In the genomic region with DNA sequence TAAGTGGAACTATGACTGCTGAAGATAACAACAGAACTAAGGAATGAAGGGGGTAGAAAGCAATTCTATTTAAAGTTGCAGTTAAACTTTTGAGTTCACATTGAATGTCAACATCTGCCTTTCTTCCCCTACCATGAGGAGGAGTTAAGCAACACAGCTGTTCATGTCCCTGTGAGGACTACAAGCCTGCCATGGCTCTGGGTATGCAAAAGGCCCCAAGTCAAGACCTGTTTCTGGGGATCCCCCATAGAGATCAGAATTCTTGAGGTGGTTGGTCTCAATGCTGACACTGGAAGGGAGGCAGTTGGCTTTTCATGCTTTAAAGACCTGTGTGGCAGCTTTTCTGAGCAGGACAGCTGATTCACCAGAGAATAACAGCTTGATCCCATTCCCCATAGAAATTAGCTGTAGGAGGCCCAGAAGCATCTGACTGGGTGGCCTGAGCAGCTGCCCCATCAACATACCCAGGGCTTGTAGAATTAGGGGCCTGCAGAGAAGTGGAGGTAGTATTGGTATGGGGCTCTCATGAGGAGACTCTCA, we compare ENCODE assay signal across 17 cellular contexts.
"Had no signal": no experiment of that assay in that cellular context is flagged by ENCODE, and none has a peak within 500 bp of the region (broad histone marks: within the 10 kb centered on the region; RNA-seq: fewer than 3 reads in every experiment).

No MANE protein-coding gene starts in this region.

- H3K27ac Mint-ChIP-seq: activated CD4-positive, alpha-beta memory T cell treated with anti-CD3 and anti-CD28 coated beads for 36 hours; activated CD8-positive, alpha-beta memory T cell treated with anti-CD3 and anti-CD28 coated beads, Interleukin-2, amount 10 ng/mL, durations not matched to agents 7 days and 5 days; activated naive CD8-positive, alpha-beta T cell treated with anti-CD3 and anti-CD28 coated beads, Interleukin-2, amount 10 ng/mL, durations not matched to agents 7 days and 5 days; effector memory CD8-positive, alpha-beta T cell; progenitor cell of endocrine pancreas; type B pancreatic cell had no signal

- H3K4me3 ChIP-seq: body of pancreas, esophagus squamous epithelium, heart right ventricle, skin epidermis, stomach had no signal

- H3K27ac ChIP-seq: body of pancreas, esophagus squamous epithelium, heart right ventricle, skin epidermis, stomach, WERI-Rb-1 had no signal

- H3K9me3 Mint-ChIP-seq: activated CD4-positive, alpha-beta memory T cell treated with anti-CD3 and anti-CD28 coated beads for 36 hours; activated naive CD8-positive, alpha-beta T cell treated with anti-CD3 and anti-CD28 coated beads, Interleukin-2, amount 10 ng/mL, durations not matched to agents 7 days and 5 days; effector memory CD8-positive, alpha-beta T cell; type B pancreatic cell had no signal

- H3K9me3 ChIP-seq: body of pancreas, esophagus squamous epithelium, heart right ventricle, stomach had no signal

- H3K27me3 Mint-ChIP-seq: activated CD8-positive, alpha-beta memory T cell treated with anti-CD3 and anti-CD28 coated beads, Interleukin-2, amount 10 ng/mL, durations not matched to agents 7 days and 5 days; progenitor cell of endocrine pancreas; type B pancreatic cell had no signal

- H3K4me3 Mint-ChIP-seq: activated CD4-positive, alpha-beta memory T cell treated with anti-CD3 and anti-CD28 coated beads for 36 hours; activated CD8-positive, alpha-beta memory T cell treated with anti-CD3 and anti-CD28 coated beads, Interleukin-2, amount 10 ng/mL, durations not matched to agents 7 days and 5 days; activated naive CD8-positive, alpha-beta T cell treated with anti-CD3 and anti-CD28 coated beads, Interleukin-2, amount 10 ng/mL, durations not matched to agents 7 days and 5 days; effector memory CD8-positive, alpha-beta T cell; type B pancreatic cell had no signal

- H3K36me3 Mint-ChIP-seq: activated CD4-positive, alpha-beta memory T cell treated with anti-CD3 and anti-CD28 coated beads for 36 hours; activated naive CD8-positive, alpha-beta T cell treated with anti-CD3 and anti-CD28 coated beads, Interleukin-2, amount 10 ng/mL, durations not matched to agents 7 days and 5 days had no signal

- H3K36me3 ChIP-seq: esophagus squamous epithelium, heart right ventricle, stomach, WERI-Rb-1 had no signal

- H3K27me3 ChIP-seq: body of pancreas, esophagus squamous epithelium, stomach had no signal

- DNase-seq: activated CD4-positive, alpha-beta memory T cell treated with anti-CD3 and anti-CD28 coated beads for 36 hours; activated CD4-positive, alpha-beta T cell treated with anti-CD3 and anti-CD28 coated beads for 4 hours; activated CD8-positive, alpha-beta memory T cell treated with anti-CD3 and anti-CD28 coated beads, Interleukin-2, amount 10 ng/mL, durations not matched to agents 7 days and 5 days; activated naive CD4-positive, alpha-beta T cell; activated naive CD8-positive, alpha-beta T cell treated with anti-CD3 and anti-CD28 coated beads, Interleukin-2, amount 10 ng/mL, durations not matched to agents 7 days and 5 days; body of pancreas; effector memory CD8-positive, alpha-beta T cell; esophagus squamous epithelium; heart right ventricle; left ventricle myocardium superior; stimulated activated CD4-positive, alpha-beta T cell treated with anti-CD3 and anti-CD28 coated beads, Interleukin-15, amount 100 ng/mL, for 24 hours; stimulated activated CD4-positive, alpha-beta T cell treated with anti-CD3 and anti-CD28 coated beads, Interleukin-2, amount 100 ng/mL, for 48 hours; stomach; WERI-Rb-1 had no signal

- ATAC-seq: activated CD8-positive, alpha-beta memory T cell treated with anti-CD3 and anti-CD28 coated beads, Interleukin-2, amount 10 ng/mL, durations not matched to agents 7 days and 5 days; body of pancreas; effector memory CD8-positive, alpha-beta T cell; left ventricle myocardium superior had no signal
